Comparison of ENCODE assay signal across 21 cellular contexts in genomic region chr6:102028173-102028572, GRCh38.
A peak's percentile ranks its signal among the peaks of the same experiment; 100 is the strongest.
DNase-seq lines count a peak whose midpoint lies in the region; ATAC-seq, FAIRE-seq and TF ChIP-seq lines count a peak whose summit lies in the region.
"Had no signal": no experiment of that assay in that cellular context is flagged by ENCODE, and none has a peak within 500 bp of the region (broad histone marks: within the 10 kb centered on the region; RNA-seq: fewer than 3 reads in every experiment).

No MANE protein-coding gene starts in this region.

- TF ChIP-seq POLR2A in A549 (IDR thresholded peaks at IDR 0.05; ENCODE audit: low read length) = no peak
- no peak for TF ChIP-seq POLR2A in K562 (conservative IDR thresholded peaks at IDR 0.05)
- no peak for TF ChIP-seq POLR2A in HepG2 (IDR thresholded peaks at IDR 0.05; ENCODE audit: insufficient read depth in 1 of 2, low read depth in 2 of 2, low read length in 2 of 2)

- intact Hi-C loops in K562 (cut with micrococcal nuclease) (no loop called here), kidney (cut with DNase I) (no loop called here), HepG2 (cut with micrococcal nuclease; ENCODE audit: unreplicated experiment) (no loop called here)

- H3K36me3 ChIP-seq in K562 (ENCODE audit: control insufficient read depth, insufficient read depth, low read length) = no peaks in the 10 kb centered on the region
- H3K36me3 ChIP-seq in kidney (ENCODE audit: control insufficient read depth in 1 of 2, insufficient read depth in 2 of 2, low read length in 2 of 2) = no peaks in the 10 kb centered on the region
- no peaks in the 10 kb centered on the region for H3K36me3 ChIP-seq in HepG2 (replicated peaks in 1 of 2; ENCODE audit: control insufficient read depth in 1 of 2, insufficient read depth in 2 of 2, low read length in 2 of 2)
- H3K36me3 ChIP-seq: BE2C, BLaER1 had no signal

- H3K4me3 ChIP-seq in A549 = no peak overlapping the region
- no peak overlapping the region for H3K4me3 ChIP-seq in K562
- no peak overlapping the region for H3K4me3 ChIP-seq in kidney (ENCODE audit: low read length in 2 of 2)
- H3K4me3 ChIP-seq in HepG2 (replicated peaks in 1 of 3; ENCODE audit: insufficient read depth in 1 of 3, low read depth in 2 of 3, low read length in 3 of 3) = no peak overlapping the region
- H3K4me3 ChIP-seq: BLaER1 had no signal

- no peak overlapping the region for H2AFZ ChIP-seq in K562 (ENCODE audit: low read depth, low read length)
- H2AFZ ChIP-seq in HepG2 (ENCODE audit: low read length) = no peak overlapping the region

- H3K9me3 ChIP-seq in A549 (no peaks in the 10 kb centered on the region), K562 (replicated peaks; ENCODE audit: control insufficient read depth, insufficient read depth, low read depth, low read length) (no peaks in the 10 kb centered on the region), kidney (ENCODE audit: control insufficient read depth in 1 of 2, low read length in 2 of 2) (no peaks in the 10 kb centered on the region), HepG2 (ENCODE audit: low read length) (no peaks in the 10 kb centered on the region)
- H3K9me3 ChIP-seq: BE2C, BLaER1, Caco-2 had no signal

- ATAC-seq in A549 (no peak), K562 (no peak), HepG2 (no peak)
- ATAC-seq: CD8-positive, alpha-beta T cell had no signal

- TF ChIP-seq RAD21 in A549 (conservative IDR thresholded peaks at IDR 0.05 in 1 of 2, IDR thresholded peaks at IDR 0.05 in 1 of 2) = no peak
- TF ChIP-seq RAD21 in K562 (CRISPR knock-in tag; conservative IDR thresholded peaks at IDR 0.05 in 1 of 2, IDR thresholded peaks at IDR 0.05 in 1 of 2) = no peak
- TF ChIP-seq RAD21 in HepG2 (CRISPR knock-in tag; IDR thresholded peaks at IDR 0.05) = no peak

- H3K27ac ChIP-seq in A549 = no peak overlapping the region
- no peak overlapping the region for H3K27ac ChIP-seq in K562 (ENCODE audit: extremely low read depth, low read depth, low read length)
- H3K27ac ChIP-seq in kidney (ENCODE audit: low read depth in 2 of 2, low read length in 2 of 2) = no peak overlapping the region
- no peak overlapping the region for H3K27ac ChIP-seq in HepG2 (ENCODE audit: extremely low read length, insufficient read depth, low read length)
- H3K27ac ChIP-seq: 22Rv1, BLaER1 had no signal

- H3K27me3 ChIP-seq in K562 (ENCODE audit: control insufficient read depth in 2 of 2, insufficient read depth in 2 of 2, low read length in 2 of 2) = no peaks in the 10 kb centered on the region
- no peaks in the 10 kb centered on the region for H3K27me3 ChIP-seq in HepG2 (ENCODE audit: control insufficient read depth in 1 of 2, insufficient read depth in 2 of 2, low read length in 2 of 2)
- H3K27me3 ChIP-seq: BE2C, BLaER1 had no signal

- BruUV-seq in K562 (replicated peaks; lab: Mats Ljungman, UMichigan) = no TSS peak
- no TSS peak for BruUV-seq in HepG2 (replicated peaks; lab: Mats Ljungman, UMichigan)

- in situ Hi-C loops in K562 (cut with MboI) = no loop called here
- in situ Hi-C loops in HepG2 (cut with HindIII; ENCODE audit: extremely low pct_ligation_motif_present, low pct_unique_long_range_greater_than_20kb) = no loop called here

- TF ChIP-seq EP300 in A549 (IDR thresholded peaks at IDR 0.05) (no peak), K562 (IDR thresholded peaks at IDR 0.05; ENCODE audit: low read length) (no peak), HepG2 (IDR thresholded peaks at IDR 0.05; ENCODE audit: low read depth in 2 of 2, low read length in 2 of 2) (no peak), HepG2 (CRISPR knock-in tag; IDR thresholded peaks at IDR 0.05; ENCODE audit: borderline replicate concordance) (no peak)

- 35% methylated on average over 2 of the region's 2 CpGs for WGBS in A549 (ENCODE audit: missing lambda C conversion rate)
- WGBS in K562 (ENCODE audit: insufficient coverage, low coverage, missing lambda C conversion rate) = 0% methylated on average over 2 of the region's 2 CpGs
- 0% methylated on average over 2 of the region's 2 CpGs for WGBS in HepG2 (ENCODE audit: low lambda C conversion rate)

- no peaks in the 10 kb centered on the region for H3K4me1 ChIP-seq in A549
- no peaks in the 10 kb centered on the region for H3K4me1 ChIP-seq in K562 (replicated peaks in 1 of 2; ENCODE audit: control insufficient read depth in 2 of 2, insufficient read depth in 2 of 2, low read length in 2 of 2)
- no peaks in the 10 kb centered on the region for H3K4me1 ChIP-seq in kidney (ENCODE audit: control insufficient read depth in 1 of 2, insufficient read depth in 1 of 2, low read depth in 1 of 2, low read length in 2 of 2)
- H3K4me1 ChIP-seq in HepG2 (ENCODE audit: insufficient read depth, low read length) = no peaks in the 10 kb centered on the region
- H3K4me1 ChIP-seq: BLaER1, Caco-2 had no signal

- H3K9ac ChIP-seq in K562 (ENCODE audit: insufficient read depth in 1 of 2, low read depth in 2 of 2, low read length in 2 of 2) (no peak overlapping the region), kidney (ENCODE audit: low read length in 2 of 2) (no peak overlapping the region), HepG2 (ENCODE audit: insufficient read depth, low read depth, low read length) (no peak overlapping the region)
- H3K9ac ChIP-seq: BLaER1 had no signal

- H3K9me1 ChIP-seq in K562 (ENCODE audit: control insufficient read depth, insufficient read depth, low read length) = no peaks in the 10 kb centered on the region

- H3K4me2 ChIP-seq in A549 = no peak overlapping the region
- no peak overlapping the region for H3K4me2 ChIP-seq in K562 (ENCODE audit: insufficient read depth, low read length)
- H3K4me2 ChIP-seq in HepG2 (ENCODE audit: low read depth, low read length) = no peak overlapping the region
- H3K4me2 ChIP-seq: BLaER1 had no signal

- H4K20me1 ChIP-seq in K562 (replicated peaks; ENCODE audit: control insufficient read depth, insufficient read depth, low read length) (no peaks in the 10 kb centered on the region), HepG2 (ENCODE audit: insufficient read depth, low read length) (no peaks in the 10 kb centered on the region)
- H4K20me1 ChIP-seq: BLaER1 had no signal

- H3K79me2 ChIP-seq in K562 (ENCODE audit: control insufficient read depth, insufficient read depth, low read length) = no peaks in the 10 kb centered on the region
- no peaks in the 10 kb centered on the region for H3K79me2 ChIP-seq in HepG2 (ENCODE audit: insufficient read depth, low read length)

- POLR2A ChIA-PET in A549 (lab: Yijun Ruan, JAX) (no interaction called here), K562 (lab: Yijun Ruan, JAX) (no interaction called here), HepG2 (lab: Yijun Ruan, JAX) (no interaction called here)

- DNase-seq in A549 (ENCODE audit: low read depth in 1 of 2, low spot score in 1 of 2) (no peak), K562 (ENCODE audit: extremely low read depth in 1 of 4, low spot score in 3 of 4) (no peak), frontal cortex (ENCODE audit: low spot score in 2 of 2) (no peak), kidney (no peak), activated gamma-delta T cell (lab: John Stamatoyannopoulos, UW) (no peak), LoVo (ENCODE audit: low spot score) (no peak), HepG2 (ENCODE audit: low spot score) (no peak)
- DNase-seq: ACHN; BE2C; C1 segment of cervical spinal cord; Caco-2; Calu3; CD4-positive, alpha-beta T cell; CD8-positive, alpha-beta T cell; DMS79 treated with DMSO at 0.1 percent for 48 hours; GF-D8 had no signal

- TF ChIP-seq CTCF in A549 (IDR thresholded peaks at IDR 0.05) (no peak), K562 (IDR thresholded peaks at IDR 0.05 in 2 of 3, conservative IDR thresholded peaks at IDR 0.05 in 1 of 3; ENCODE audit: insufficient read depth in 2 of 3, low read depth in 1 of 3, low read length in 3 of 3) (no peak), kidney (IDR thresholded peaks at IDR 0.05; ENCODE audit: borderline replicate concordance, extremely low read depth, insufficient read depth) (no peak), HepG2 (CRISPR knock-in tag; IDR thresholded peaks at IDR 0.05) (no peak)

- FAIRE-seq in A549 (lab: Jason Lieb, UNC) = no peak
- FAIRE-seq in K562 (lab: Jason Lieb, UNC) = no peak
- FAIRE-seq in frontal cortex (lab: Jason Lieb, UNC) = peak; percentile 10
- FAIRE-seq in kidney (lab: Jason Lieb, UNC) = peak; percentile 41
- FAIRE-seq in HepG2 (lab: Jason Lieb, UNC) = no peak
- FAIRE-seq: D721Med, GM12891, GM19239 had no signal

- CTCF ChIA-PET in A549 (lab: Yijun Ruan, JAX) = no interaction called here
- CTCF ChIA-PET in K562 (lab: Yijun Ruan, JAX; ENCODE audit: low intra/inter-chr PET ratio) = no interaction called here
- CTCF ChIA-PET in HepG2 (lab: Yijun Ruan, JAX; ENCODE audit: low intra/inter-chr PET ratio, low total read pairs) = no interaction called here

TF ChIP-seq in A549, 52 proteins besides CTCF, POLR2A, EP300 and RAD21:
- TF ChIP-seq SMC3 (IDR thresholded peaks at IDR 0.05) (no peak), MAFK (IDR thresholded peaks at IDR 0.05; ENCODE audit: partially characterized antibody) (peak; percentile 76)

TF ChIP-seq in K562, 482 proteins besides CTCF, POLR2A, EP300 and RAD21 (continues in another document):
- TF ChIP-seq ZNF316 (IDR thresholded peaks at IDR 0.05) (peak; percentile 41; the same call in 1 of the 2 replicates), CCAR2 (IDR thresholded peaks at IDR 0.05; ENCODE audit: low read depth, low read length) (no peak), ETS2 (tag; IDR thresholded peaks at IDR 0.05; ENCODE audit: borderline replicate concordance, poor library complexity, severe bottlenecking) (no peak), MAFK (IDR thresholded peaks at IDR 0.05; ENCODE audit: low read length) (peak; percentile 56; the same call in 1 of the 2 replicates), ZNF12 (CRISPR knock-in tag; IDR thresholded peaks at IDR 0.05) (no peak), MAFF (IDR thresholded peaks at IDR 0.05; ENCODE audit: low read length) (peak; percentile 63), L3MBTL2 (IDR thresholded peaks at IDR 0.05) (no peak), PTRF (tag; IDR thresholded peaks at IDR 0.05) (no peak), TOE1 (IDR thresholded peaks at IDR 0.05; ENCODE audit: borderline replicate concordance) (no peak), TOE1 (CRISPR knock-in tag; IDR thresholded peaks at IDR 0.05; ENCODE audit: borderline replicate concordance, low read depth) (no peak)

TF ChIP-seq in HepG2, 621 proteins besides CTCF, POLR2A, EP300 and RAD21:
- TF ChIP-seq MAFK (conservative IDR thresholded peaks at IDR 0.05 in 1 of 2, IDR thresholded peaks at IDR 0.05 in 1 of 2; ENCODE audit: low read length in 2 of 2) (0 out of 4 replicates have a peak, but pooled peaks of 1 of the 2 experiments have one; percentile 8), ZNF605 (CRISPR knock-in tag; IDR thresholded peaks at IDR 0.05) (no peak)
